In the genomic region with DNA sequence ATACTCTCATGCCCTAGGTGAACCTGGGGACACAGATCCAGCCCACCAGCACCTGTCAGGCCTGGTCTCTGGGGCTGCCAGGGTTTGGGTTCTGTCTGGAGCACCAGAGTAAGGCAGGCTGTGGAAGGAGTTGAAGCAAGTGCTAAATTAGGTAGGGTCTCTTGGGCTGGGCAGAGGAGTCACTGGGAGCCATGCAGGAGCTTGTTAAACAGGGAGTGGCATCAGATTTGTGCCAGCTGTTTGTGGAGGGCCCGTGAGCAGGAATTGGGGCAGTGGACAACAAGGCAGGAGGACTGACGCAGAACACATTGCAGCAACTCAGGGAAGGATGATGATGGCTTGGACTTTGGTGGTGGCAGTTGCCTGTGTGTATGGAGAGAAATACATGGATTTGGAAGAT, we compare ENCODE assay signal across 16 cellular contexts. TPM values are rescaled to one million over a fixed set of nuclear protein-coding genes. Genes with fewer than 3 reads are reported as not detected.
A peak's percentile ranks its signal among the peaks of the same experiment; 100 is the strongest.
DNase-seq lines count a peak whose midpoint lies in the region; TF ChIP-seq lines count a peak whose summit lies in the region.
"Had no signal": no experiment of that assay in that cellular context is flagged by ENCODE, and none has a peak within 500 bp of the region (broad histone marks: within the 10 kb centered on the region; RNA-seq: fewer than 3 reads in every experiment).

No MANE protein-coding gene starts in this region.

- H4K20me1 ChIP-seq in GM23248 (ENCODE audit: insufficient read depth): no peaks in the 10 kb centered on the region

- no peaks in the 10 kb centered on the region for H3F3A ChIP-seq in GM23248 (ENCODE audit: insufficient read depth)

- no peaks in the 10 kb centered on the region for H3K9me2 ChIP-seq in GM23248 (ENCODE audit: insufficient read depth)

- in situ Hi-C loops in GM23248 (cut with MboI): no loop called here

- no peaks in the 10 kb centered on the region for H3K27me3 Mint-ChIP-seq in mesothelial cell of epicardium (ENCODE audit: low read depth)
- H3K27me3 Mint-ChIP-seq: IgD-negative memory B cell had no signal

- peaks cover 23% of the 10 kb centered on the region for H3K4me1 Mint-ChIP-seq in mesothelial cell of epicardium

- TF ChIP-seq POLR2A in breast epithelium (IDR thresholded peaks at IDR 0.05) (no peak), suprapubic skin (IDR thresholded peaks at IDR 0.05) (no peak)

- H3K4me1 ChIP-seq in GM23248 (ENCODE audit: insufficient read depth) (peaks cover 14% of the 10 kb centered on the region), breast epithelium (no peaks in the 10 kb centered on the region), suprapubic skin (peaks cover 52% of the 10 kb centered on the region)
- H3K4me1 ChIP-seq: Caco-2 had no signal

- no peak overlapping the region for H3K9ac ChIP-seq in GM23248

- H3K27ac Mint-ChIP-seq in mesothelial cell of epicardium: peak overlapping the region; percentile 88

- no peaks in the 10 kb centered on the region for H3K79me2 ChIP-seq in GM23248 (ENCODE audit: insufficient read depth)

- H3K4me2 ChIP-seq in GM23248 (ENCODE audit: unreplicated experiment): peak overlapping the region; percentile 49

- no peak overlapping the region for H2AFZ ChIP-seq in GM23248

- H3K9me3 ChIP-seq in GM23248 (ENCODE audit: low read depth) (no peaks in the 10 kb centered on the region), breast epithelium (no peaks in the 10 kb centered on the region), suprapubic skin (no peaks in the 10 kb centered on the region)
- H3K9me3 ChIP-seq: Caco-2 had no signal

- DNase-seq in GM23248 (no peak), breast epithelium (ENCODE audit: low spot score in 2 of 2) (no peak), mesothelial cell of epicardium (ENCODE audit: low spot score in 2 of 2, unreplicated experiment in 2 of 2) (no peak), suprapubic skin (ENCODE audit: low spot score in 2 of 2) (no peak), midbrain (lab: John Stamatoyannopoulos, UW) (no peak), T-helper 1 cell (no peak)
- DNase-seq in activated CD8-positive, alpha-beta memory T cell treated with anti-CD3 and anti-CD28 coated beads, Interleukin-2, amount 50 U/mL, for 4 hours: no peak
- DNase-seq in stimulated activated naive CD4-positive, alpha-beta T cell (lab: John Stamatoyannopoulos, UW): no peak
- DNase-seq: Caco-2; GOT3; NCI-H146; NK-92 treated with Interleukin-12 subunit alpha and Interleukin-12 subunit beta, amount 100 ng/mL, for 24 hours; OCI-M1 had no signal

- H3K4me3 ChIP-seq in GM23248 (no peak overlapping the region), breast epithelium (no peak overlapping the region), suprapubic skin (no peak overlapping the region)
- H3K4me3 ChIP-seq: GM12878 had no signal

- no peak overlapping the region for H3K4me3 Mint-ChIP-seq in mesothelial cell of epicardium
- H3K4me3 Mint-ChIP-seq: IgD-negative memory B cell had no signal

- H3K27me3 ChIP-seq in GM23248 (replicated peaks; ENCODE audit: insufficient read depth) (no peaks in the 10 kb centered on the region), breast epithelium (no peaks in the 10 kb centered on the region), suprapubic skin (no peaks in the 10 kb centered on the region)

- TF ChIP-seq CTCF in breast epithelium (IDR thresholded peaks at IDR 0.05): no peak
- TF ChIP-seq CTCF in mesothelial cell of epicardium (IDR thresholded peaks at IDR 0.05; ENCODE audit: unreplicated experiment): no peak
- TF ChIP-seq CTCF in suprapubic skin (IDR thresholded peaks at IDR 0.05): no peak

- no peak for TF ChIP-seq EP300 in suprapubic skin (IDR thresholded peaks at IDR 0.05)

- WGBS in GM23248 (ENCODE audit: low coverage in 1 of 2, low lambda C conversion rate in 2 of 2, missing lambda C conversion rate in 2 of 2), 2 experiments: 49 to 52% methylated on average over 2 of the region's 2 CpGs
- WGBS in suprapubic skin: 50% methylated on average over 2 of the region's 2 CpGs

- H3K36me3 ChIP-seq in GM23248 (ENCODE audit: low read depth) (no peaks in the 10 kb centered on the region), breast epithelium (no peaks in the 10 kb centered on the region), suprapubic skin (peaks cover 18% of the 10 kb centered on the region)

- intact Hi-C loops in breast epithelium (cut with DNase I; ENCODE audit: low total_unique reads): loop anchor here (1.0 kb wide), 1 partner anchor 61 kb away; no protein-coding TSS in a partner anchor

- peaks cover 18% of the 10 kb centered on the region for H3K36me3 Mint-ChIP-seq in mesothelial cell of epicardium
- H3K36me3 Mint-ChIP-seq: IgD-negative memory B cell had no signal

- H3K27ac ChIP-seq in GM23248: no peak overlapping the region
- H3K27ac ChIP-seq in breast epithelium: peak overlapping the region; percentile 48 to 66
- H3K27ac ChIP-seq in suprapubic skin: peak overlapping the region; percentile 72
- H3K27ac ChIP-seq: C4-2B had no signal

- H3K9me3 Mint-ChIP-seq in mesothelial cell of epicardium: no peaks in the 10 kb centered on the region
- H3K9me3 Mint-ChIP-seq: IgD-negative memory B cell had no signal

RNA-seq across cellular contexts. Expression of a gene that starts 56.3 kb away (rescaled TPM):
- total RNA-seq in GM23248 (2014; rRNA removed; shearing (Covaris generic)): 15.0 and 16.3 TPM in 2 replicates
- polyA plus RNA-seq in GM23248 (2016; fragmentation: Nextera tagmentation; extraction: Ambion mirVana): 14.0 and 14.7 TPM in 2 replicates
- total RNA-seq in breast epithelium: 100 to 1,000 TPM; 109 to 149 (median 116) TPM
- total RNA-seq in mesothelial cell of epicardium: 464 to 475 TPM (median 471 TPM) in 3 replicates
- 100 to 1,000 TPM; 209 to 373 (median 289) TPM for total RNA-seq in suprapubic skin
- polyA plus RNA-seq: IgD-negative memory B cell had no signal
